ENCODE assay signal across 20 cellular contexts in the genomic region with DNA sequence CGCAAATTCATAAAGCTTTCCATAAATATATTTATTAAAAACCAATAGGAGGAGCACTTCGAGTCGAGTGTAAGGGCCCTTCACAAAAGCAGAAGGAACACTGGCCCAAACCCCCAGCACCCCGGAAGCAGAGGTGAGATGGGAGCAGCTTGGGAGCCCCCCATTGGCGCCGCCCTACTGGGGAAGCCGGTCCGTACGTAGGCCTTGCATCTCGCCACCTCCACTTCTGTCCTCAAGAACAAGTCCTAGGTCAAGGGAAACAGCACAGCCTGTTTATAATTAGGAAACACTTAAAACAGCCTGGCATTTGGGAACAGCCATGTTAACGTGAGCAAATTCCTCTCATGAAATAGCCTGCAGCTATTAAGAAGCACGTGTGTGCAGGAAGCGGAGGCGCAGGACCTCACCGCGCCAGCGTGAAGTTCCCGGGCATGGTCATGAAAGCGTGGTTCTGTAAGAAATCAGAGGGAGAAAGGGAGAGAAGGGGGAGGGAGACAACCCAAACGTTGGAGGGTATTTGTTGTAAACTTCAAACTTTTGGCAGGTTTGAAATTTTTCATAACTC. TPM values are rescaled to one million over a fixed set of nuclear protein-coding genes. Genes with fewer than 3 reads are reported as not detected.
DNase-seq lines count a peak whose midpoint lies in the region; ATAC-seq, FAIRE-seq and TF ChIP-seq lines count a peak whose summit lies in the region.
"Had no signal": no experiment of that assay in that cellular context is flagged by ENCODE, and none has a peak within 500 bp of the region (broad histone marks: within the 10 kb centered on the region; RNA-seq: fewer than 3 reads in every experiment).

No MANE protein-coding gene starts in this region.

- in situ Hi-C loops in astrocyte of the cerebellum (cut with HindIII; ENCODE audit: low sequenced_read_pairs) = no loop called here

- H3K4me3 ChIP-seq in A549 (no peak overlapping the region), H7 (ENCODE audit: insufficient read depth, low read depth, low read length) (no peak overlapping the region), astrocyte of the cerebellum (ENCODE audit: low read depth, low read length) (no peak overlapping the region)
- H3K4me3 ChIP-seq: lower lobe of right lung, Peyer's patch, vagina had no signal

- no peak for TF ChIP-seq EP300 in A549 (IDR thresholded peaks at IDR 0.05)

- no peak for TF ChIP-seq POLR2A in A549 (IDR thresholded peaks at IDR 0.05; ENCODE audit: low read length)

- TF ChIP-seq CTCF in A549 (IDR thresholded peaks at IDR 0.05) = peak; percentile 15; the same call in 1 of the 3 replicates
- peak; percentile 5 for TF ChIP-seq CTCF in astrocyte of the cerebellum (IDR thresholded peaks at IDR 0.05; ENCODE audit: low read depth, low read length, missing control alignments)

- H3K4me2 ChIP-seq in A549 = no peak overlapping the region
- H3K4me2 ChIP-seq: KMS-11 had no signal

- no peak for DNase-seq in A549 (ENCODE audit: low read depth in 1 of 2, low spot score in 1 of 2)
- DNase-seq in H7 = peak; percentile 82
- no peak for DNase-seq in astrocyte of the cerebellum (ENCODE audit: low read depth)
- DNase-seq in left kidney (ENCODE audit: low read depth, low spot score) = peak; percentile 37
- DNase-seq in activated T-cell treated with anti-CD3 and anti-CD28 coated beads, Interleukin-2, amount 50 U/mL, for 24 hours = no peak
- DNase-seq: activated CD4-positive, alpha-beta T cell treated with anti-CD3 and anti-CD28 coated beads for 48 hours; activated T-cell treated with anti-CD3 and anti-CD28 coated beads, Interleukin-2, amount 50 U/mL, for 4 hours; DMS153; lower lobe of right lung; NCI-H510A treated with DMSO at 0.1 percent for 48 hours; Peyer's patch; small intestine had no signal

- no peaks in the 10 kb centered on the region for H3K27me3 Mint-ChIP-seq in activated T-cell treated with anti-CD3 and anti-CD28 coated beads, Interleukin-2, amount 50 U/mL, for 24 hours
- H3K27me3 Mint-ChIP-seq: stimulated activated naive CD8-positive, alpha-beta T cell treated with anti-CD3 and anti-CD28 coated beads, Interleukin-15, Interleukin-2, amounts not matched to agents 100 ng/mL and 50 ng/mL, for 24 hours had no signal

- CTCF ChIA-PET in A549 (lab: Yijun Ruan, JAX) = interaction anchor here (0.9 to 7.8 kb wide), 4 partner anchors 14 to 64 kb away, joined by 3 to 52 read pairs (median 3); no protein-coding TSS in a partner anchor

- no peak for TF ChIP-seq RAD21 in A549 (conservative IDR thresholded peaks at IDR 0.05 in 1 of 2, IDR thresholded peaks at IDR 0.05 in 1 of 2)

- H3K9me3 ChIP-seq in A549 = no peaks in the 10 kb centered on the region
- H3K9me3 ChIP-seq: lower lobe of right lung, Peyer's patch, vagina had no signal

- H3K4me1 ChIP-seq in A549 = no peaks in the 10 kb centered on the region

- no peak for ATAC-seq in A549
- no peak for ATAC-seq in HG03039 (IDR thresholded peaks at IDR 0.05; ENCODE audit: unreplicated experiment)
- ATAC-seq in GM21390 (IDR thresholded peaks at IDR 0.05; ENCODE audit: unreplicated experiment) = no peak
- ATAC-seq in GM19397 (IDR thresholded peaks at IDR 0.05; ENCODE audit: unreplicated experiment) = no peak
- ATAC-seq: activated T-cell treated with anti-CD3 and anti-CD28 coated beads, Interleukin-2, amount 50 U/mL, for 4 hours; lower lobe of right lung had no signal

- H3K36me3 ChIP-seq in H7 (replicated peaks; ENCODE audit: control insufficient read depth, insufficient read depth, low read length) = peaks cover 3% of the 10 kb centered on the region

- POLR2A ChIA-PET in A549 (lab: Yijun Ruan, JAX) = no interaction called here

- 87% methylated on average over 20 of the region's 20 CpGs for WGBS in A549 (ENCODE audit: missing lambda C conversion rate)

- no peaks in the 10 kb centered on the region for H3K27me3 ChIP-seq in H7 (ENCODE audit: control insufficient read depth, insufficient read depth, low read length)
- H3K27me3 ChIP-seq: Peyer's patch, vagina had no signal

- no peak for FAIRE-seq in A549 (lab: Jason Lieb, UNC)
- FAIRE-seq: H54, small intestine had no signal

- peaks cover 9% of the 10 kb centered on the region for H3K4me1 Mint-ChIP-seq in activated T-cell treated with anti-CD3 and anti-CD28 coated beads, Interleukin-2, amount 50 U/mL, for 24 hours (ENCODE audit: low read depth)
- H3K4me1 Mint-ChIP-seq: nephron had no signal

- H3K4me3 Mint-ChIP-seq in activated T-cell treated with anti-CD3 and anti-CD28 coated beads, Interleukin-2, amount 50 U/mL, for 24 hours = no peak overlapping the region
- H3K4me3 Mint-ChIP-seq: activated T-cell treated with anti-CD3 and anti-CD28 coated beads, Interleukin-2, amount 50 U/mL, for 4 hours; nephron; stimulated activated naive CD8-positive, alpha-beta T cell treated with anti-CD3 and anti-CD28 coated beads, Interleukin-15, Interleukin-2, amounts not matched to agents 100 ng/mL and 50 ng/mL, for 24 hours had no signal

- H3K27ac Mint-ChIP-seq in activated T-cell treated with anti-CD3 and anti-CD28 coated beads, Interleukin-2, amount 50 U/mL, for 24 hours = no peak overlapping the region
- H3K27ac Mint-ChIP-seq: nephron; stimulated activated naive CD8-positive, alpha-beta T cell treated with anti-CD3 and anti-CD28 coated beads, Interleukin-15, Interleukin-2, amounts not matched to agents 100 ng/mL and 50 ng/mL, for 24 hours had no signal

- peaks cover 20% of the 10 kb centered on the region for H3K36me3 Mint-ChIP-seq in activated T-cell treated with anti-CD3 and anti-CD28 coated beads, Interleukin-2, amount 50 U/mL, for 24 hours (ENCODE audit: low read depth)

- H3K9me3 Mint-ChIP-seq in activated T-cell treated with anti-CD3 and anti-CD28 coated beads, Interleukin-2, amount 50 U/mL, for 24 hours = no peaks in the 10 kb centered on the region
- H3K9me3 Mint-ChIP-seq: activated T-cell treated with anti-CD3 and anti-CD28 coated beads, Interleukin-2, amount 50 U/mL, for 4 hours; nephron; stimulated activated naive CD8-positive, alpha-beta T cell treated with anti-CD3 and anti-CD28 coated beads, Interleukin-15, Interleukin-2, amounts not matched to agents 100 ng/mL and 50 ng/mL, for 24 hours had no signal

- no peak overlapping the region for H3K27ac ChIP-seq in A549
- H3K27ac ChIP-seq: KMS-11 had no signal

TF ChIP-seq in A549, 52 proteins besides CTCF, POLR2A, EP300 and RAD21:
- TF ChIP-seq HEYL (CRISPR knock-in tag; IDR thresholded peaks at IDR 0.05) (no peak), TFCP2L1 (CRISPR knock-in tag; IDR thresholded peaks at IDR 0.05) (no peak), HOXA7 (CRISPR knock-in tag; IDR thresholded peaks at IDR 0.05) (no peak), SMC3 (IDR thresholded peaks at IDR 0.05) (no peak), NR3C1 (IDR thresholded peaks at IDR 0.05) (no peak), CHD4 (IDR thresholded peaks at IDR 0.05; ENCODE audit: borderline replicate concordance) (no peak), SREBF2 (IDR thresholded peaks at IDR 0.05) (no peak), MYC (IDR thresholded peaks at IDR 0.05; ENCODE audit: borderline replicate concordance, low read length) (no peak)
- TF ChIP-seq, protein P1, sequence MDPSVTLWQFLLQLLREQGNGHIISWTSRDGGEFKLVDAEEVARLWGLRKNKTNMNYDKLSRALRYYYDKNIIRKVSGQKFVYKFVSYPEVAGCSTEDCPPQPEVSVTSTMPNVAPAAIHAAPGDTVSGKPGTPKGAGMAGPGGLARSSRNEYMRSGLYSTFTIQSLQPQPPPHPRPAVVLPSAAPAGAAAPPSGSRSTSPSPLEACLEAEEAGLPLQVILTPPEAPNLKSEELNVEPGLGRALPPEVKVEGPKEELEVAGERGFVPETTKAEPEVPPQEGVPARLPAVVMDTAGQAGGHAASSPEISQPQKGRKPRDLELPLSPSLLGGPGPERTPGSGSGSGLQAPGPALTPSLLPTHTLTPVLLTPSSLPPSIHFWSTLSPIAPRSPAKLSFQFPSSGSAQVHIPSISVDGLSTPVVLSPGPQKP (IDR thresholded peaks at IDR 0.05; ENCODE audit: low read depth, low read length) = no peak
- TF ChIP-seq, protein P2, sequence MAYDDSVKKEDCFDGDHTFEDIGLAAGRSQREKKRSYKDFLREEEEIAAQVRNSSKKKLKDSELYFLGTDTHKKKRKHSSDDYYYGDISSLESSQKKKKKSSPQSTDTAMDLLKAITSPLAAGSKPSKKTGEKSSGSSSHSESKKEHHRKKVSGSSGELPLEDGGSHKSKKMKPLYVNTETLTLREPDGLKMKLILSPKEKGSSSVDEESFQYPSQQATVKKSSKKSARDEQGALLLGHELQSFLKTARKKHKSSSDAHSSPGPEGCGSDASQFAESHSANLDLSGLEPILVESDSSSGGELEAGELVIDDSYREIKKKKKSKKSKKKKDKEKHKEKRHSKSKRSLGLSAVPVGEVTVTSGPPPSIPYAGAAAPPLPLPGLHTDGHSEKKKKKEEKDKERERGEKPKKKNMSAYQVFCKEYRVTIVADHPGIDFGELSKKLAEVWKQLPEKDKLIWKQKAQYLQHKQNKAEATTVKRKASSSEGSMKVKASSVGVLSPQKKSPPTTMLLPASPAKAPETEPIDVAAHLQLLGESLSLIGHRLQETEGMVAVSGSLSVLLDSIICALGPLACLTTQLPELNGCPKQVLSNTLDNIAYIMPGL (CRISPR knock-in tag; IDR thresholded peaks at IDR 0.05; ENCODE audit: borderline replicate concordance) = no peak
- TF ChIP-seq, protein P3, sequence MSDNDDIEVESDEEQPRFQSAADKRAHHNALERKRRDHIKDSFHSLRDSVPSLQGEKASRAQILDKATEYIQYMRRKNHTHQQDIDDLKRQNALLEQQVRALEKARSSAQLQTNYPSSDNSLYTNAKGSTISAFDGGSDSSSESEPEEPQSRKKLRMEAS (IDR thresholded peaks at IDR 0.05) = no peak
- TF ChIP-seq, protein P4, sequence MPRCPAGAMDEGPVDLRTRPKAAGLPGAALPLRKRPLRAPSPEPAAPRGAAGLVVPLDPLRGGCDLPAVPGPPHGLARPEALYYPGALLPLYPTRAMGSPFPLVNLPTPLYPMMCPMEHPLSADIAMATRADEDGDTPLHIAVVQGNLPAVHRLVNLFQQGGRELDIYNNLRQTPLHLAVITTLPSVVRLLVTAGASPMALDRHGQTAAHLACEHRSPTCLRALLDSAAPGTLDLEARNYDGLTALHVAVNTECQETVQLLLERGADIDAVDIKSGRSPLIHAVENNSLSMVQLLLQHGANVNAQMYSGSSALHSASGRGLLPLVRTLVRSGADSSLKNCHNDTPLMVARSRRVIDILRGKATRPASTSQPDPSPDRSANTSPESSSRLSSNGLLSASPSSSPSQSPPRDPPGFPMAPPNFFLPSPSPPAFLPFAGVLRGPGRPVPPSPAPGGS (IDR thresholded peaks at IDR 0.05) = no peak

RNA-seq across cellular contexts. Expression of a gene that starts 7.7 kb away (rescaled TPM):
- 6.3 and 7.5 TPM in 2 replicates for polyA plus RNA-seq in A549 (2011; rRNA removed)
- 25.6 and 37.7 TPM in 2 replicates for polyA plus RNA-seq in A549 (2012; cell fraction: cytosol; rRNA removed)
- polyA plus RNA-seq in A549 (2012; cell fraction: nucleus; rRNA removed) = 56.7 and 92.9 TPM in 2 replicates
- 8.7 to 12.4 TPM (median 11.8 TPM) in 3 replicates for polyA plus RNA-seq in A549 (2017; fragmentation: RNase III; extraction: RNeasy Plus Mini Kit Qiagen cat#74134 plus additional on column Dnase treatment)
- polyA minus RNA-seq in A549 (2011; rRNA and poly(A)+ RNA removed) = 5.0 and 6.9 TPM in 2 replicates
- 52.0 and 55.7 TPM in 2 replicates for total RNA-seq in H7 (2014; rRNA removed; shearing (Covaris generic))

Comparison
In these comparisons a context has a peak if more than half of its experiments do, and no peak if none do; other contexts are left out.
1. DNase-seq: peak in H7 (single experiment) and left kidney (single experiment); none in A549 (0 of 2), astrocyte of the cerebellum (single experiment) and activated T-cell treated with anti-CD3 and anti-CD28 coated beads, Interleukin-2, amount 50 U/mL, for 24 hours (single experiment).